ENCODE assay signal across 1 cellular context in the genomic region with DNA sequence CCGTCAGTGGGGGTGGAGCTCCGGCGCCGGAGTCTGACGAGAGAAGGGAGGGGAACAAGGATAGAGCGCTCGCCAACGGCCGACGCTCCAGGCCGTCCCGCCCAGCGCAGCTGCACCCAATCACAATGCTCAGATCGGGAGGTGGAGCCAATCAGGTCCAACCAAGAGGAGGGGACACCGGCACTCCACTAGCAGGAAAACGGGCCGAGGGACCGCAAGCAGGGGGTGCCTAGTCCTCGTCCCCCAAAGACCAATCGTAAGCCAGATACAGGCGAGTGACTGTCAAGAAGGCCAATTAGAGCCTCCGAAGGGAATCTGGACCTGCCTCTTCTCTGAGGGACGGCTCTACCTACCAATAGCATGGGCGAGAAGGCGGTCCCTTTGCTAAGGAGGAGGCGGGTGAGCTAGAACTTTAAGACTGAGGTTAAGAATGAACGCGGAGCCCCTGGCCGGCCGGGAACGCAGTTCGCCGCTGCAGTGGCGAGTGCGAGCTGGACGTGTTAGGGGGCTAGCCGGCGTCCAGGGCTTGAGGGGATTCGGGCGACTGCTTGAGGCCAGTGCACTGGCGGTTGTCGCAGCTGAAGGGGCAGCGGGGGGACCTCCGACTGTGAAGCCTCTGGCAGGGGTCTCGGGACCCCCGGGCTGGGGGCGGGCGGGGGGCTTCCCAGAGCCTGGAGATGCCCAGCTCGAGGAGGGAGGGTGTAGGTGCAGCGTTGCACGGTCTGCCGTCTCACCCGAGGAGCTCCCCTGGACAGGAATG.
TF ChIP-seq lines count a peak whose summit lies in the region.

A gene with protein sequence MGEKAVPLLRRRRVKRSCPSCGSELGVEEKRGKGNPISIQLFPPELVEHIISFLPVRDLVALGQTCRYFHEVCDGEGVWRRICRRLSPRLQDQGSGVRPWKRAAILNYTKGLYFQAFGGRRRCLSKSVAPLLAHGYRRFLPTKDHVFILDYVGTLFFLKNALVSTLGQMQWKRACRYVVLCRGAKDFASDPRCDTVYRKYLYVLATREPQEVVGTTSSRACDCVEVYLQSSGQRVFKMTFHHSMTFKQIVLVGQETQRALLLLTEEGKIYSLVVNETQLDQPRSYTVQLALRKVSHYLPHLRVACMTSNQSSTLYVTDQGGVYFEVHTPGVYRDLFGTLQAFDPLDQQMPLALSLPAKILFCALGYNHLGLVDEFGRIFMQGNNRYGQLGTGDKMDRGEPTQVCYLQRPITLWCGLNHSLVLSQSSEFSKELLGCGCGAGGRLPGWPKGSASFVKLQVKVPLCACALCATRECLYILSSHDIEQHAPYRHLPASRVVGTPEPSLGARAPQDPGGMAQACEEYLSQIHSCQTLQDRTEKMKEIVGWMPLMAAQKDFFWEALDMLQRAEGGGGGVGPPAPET (plus strand): TSS at position 63 of the 760 bp plus-strand sequence. CDS start 298 bp downstream, at position 361.

TF ChIP-seq in K562, 482 proteins besides CTCF, POLR2A, EP300 and RAD21 (continued from another document and continues in another):
- TF ChIP-seq, protein P1, sequence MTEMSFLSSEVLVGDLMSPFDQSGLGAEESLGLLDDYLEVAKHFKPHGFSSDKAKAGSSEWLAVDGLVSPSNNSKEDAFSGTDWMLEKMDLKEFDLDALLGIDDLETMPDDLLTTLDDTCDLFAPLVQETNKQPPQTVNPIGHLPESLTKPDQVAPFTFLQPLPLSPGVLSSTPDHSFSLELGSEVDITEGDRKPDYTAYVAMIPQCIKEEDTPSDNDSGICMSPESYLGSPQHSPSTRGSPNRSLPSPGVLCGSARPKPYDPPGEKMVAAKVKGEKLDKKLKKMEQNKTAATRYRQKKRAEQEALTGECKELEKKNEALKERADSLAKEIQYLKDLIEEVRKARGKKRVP (CRISPR knock-in tag; IDR thresholded peaks at IDR 0.05), result no peak
- TF ChIP-seq, protein P2, sequence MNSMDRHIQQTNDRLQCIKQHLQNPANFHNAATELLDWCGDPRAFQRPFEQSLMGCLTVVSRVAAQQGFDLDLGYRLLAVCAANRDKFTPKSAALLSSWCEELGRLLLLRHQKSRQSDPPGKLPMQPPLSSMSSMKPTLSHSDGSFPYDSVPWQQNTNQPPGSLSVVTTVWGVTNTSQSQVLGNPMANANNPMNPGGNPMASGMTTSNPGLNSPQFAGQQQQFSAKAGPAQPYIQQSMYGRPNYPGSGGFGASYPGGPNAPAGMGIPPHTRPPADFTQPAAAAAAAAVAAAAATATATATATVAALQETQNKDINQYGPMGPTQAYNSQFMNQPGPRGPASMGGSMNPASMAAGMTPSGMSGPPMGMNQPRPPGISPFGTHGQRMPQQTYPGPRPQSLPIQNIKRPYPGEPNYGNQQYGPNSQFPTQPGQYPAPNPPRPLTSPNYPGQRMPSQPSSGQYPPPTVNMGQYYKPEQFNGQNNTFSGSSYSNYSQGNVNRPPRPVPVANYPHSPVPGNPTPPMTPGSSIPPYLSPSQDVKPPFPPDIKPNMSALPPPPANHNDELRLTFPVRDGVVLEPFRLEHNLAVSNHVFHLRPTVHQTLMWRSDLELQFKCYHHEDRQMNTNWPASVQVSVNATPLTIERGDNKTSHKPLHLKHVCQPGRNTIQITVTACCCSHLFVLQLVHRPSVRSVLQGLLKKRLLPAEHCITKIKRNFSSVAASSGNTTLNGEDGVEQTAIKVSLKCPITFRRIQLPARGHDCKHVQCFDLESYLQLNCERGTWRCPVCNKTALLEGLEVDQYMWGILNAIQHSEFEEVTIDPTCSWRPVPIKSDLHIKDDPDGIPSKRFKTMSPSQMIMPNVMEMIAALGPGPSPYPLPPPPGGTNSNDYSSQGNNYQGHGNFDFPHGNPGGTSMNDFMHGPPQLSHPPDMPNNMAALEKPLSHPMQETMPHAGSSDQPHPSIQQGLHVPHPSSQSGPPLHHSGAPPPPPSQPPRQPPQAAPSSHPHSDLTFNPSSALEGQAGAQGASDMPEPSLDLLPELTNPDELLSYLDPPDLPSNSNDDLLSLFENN (IDR thresholded peaks at IDR 0.05; ENCODE audit: low read depth in 2 of 2, low read length in 2 of 2), result 0 out of 4 replicates have a peak, but pooled peaks of 1 of the 2 experiments have one; percentile 43
- TF ChIP-seq POLR2AphosphoS5 (IDR thresholded peaks at IDR 0.05; ENCODE audit: control insufficient read depth, insufficient read depth, low read depth, low read length), result peak; percentile 40; the same call in 1 of the 2 replicates
- TF ChIP-seq MBD2 (IDR thresholded peaks at IDR 0.05; ENCODE audit: borderline replicate concordance, low read depth), result peak; percentile 100
- no peak for TF ChIP-seq SIX5 (IDR thresholded peaks at IDR 0.05; ENCODE audit: borderline replicate concordance in 1 of 2, insufficient read depth in 1 of 2, low read depth in 1 of 2, low read length in 2 of 2)
- TF ChIP-seq, protein P3, sequence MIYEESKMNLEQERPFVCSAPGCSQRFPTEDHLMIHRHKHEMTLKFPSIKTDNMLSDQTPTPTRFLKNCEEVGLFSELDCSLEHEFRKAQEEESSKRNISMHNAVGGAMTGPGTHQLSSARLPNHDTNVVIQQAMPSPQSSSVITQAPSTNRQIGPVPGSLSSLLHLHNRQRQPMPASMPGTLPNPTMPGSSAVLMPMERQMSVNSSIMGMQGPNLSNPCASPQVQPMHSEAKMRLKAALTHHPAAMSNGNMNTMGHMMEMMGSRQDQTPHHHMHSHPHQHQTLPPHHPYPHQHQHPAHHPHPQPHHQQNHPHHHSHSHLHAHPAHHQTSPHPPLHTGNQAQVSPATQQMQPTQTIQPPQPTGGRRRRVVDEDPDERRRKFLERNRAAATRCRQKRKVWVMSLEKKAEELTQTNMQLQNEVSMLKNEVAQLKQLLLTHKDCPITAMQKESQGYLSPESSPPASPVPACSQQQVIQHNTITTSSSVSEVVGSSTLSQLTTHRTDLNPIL (CRISPR knock-in tag; IDR thresholded peaks at IDR 0.05), result no peak
- TF ChIP-seq NCOR1 (IDR thresholded peaks at IDR 0.05), result no peak
- TF ChIP-seq, protein P4, sequence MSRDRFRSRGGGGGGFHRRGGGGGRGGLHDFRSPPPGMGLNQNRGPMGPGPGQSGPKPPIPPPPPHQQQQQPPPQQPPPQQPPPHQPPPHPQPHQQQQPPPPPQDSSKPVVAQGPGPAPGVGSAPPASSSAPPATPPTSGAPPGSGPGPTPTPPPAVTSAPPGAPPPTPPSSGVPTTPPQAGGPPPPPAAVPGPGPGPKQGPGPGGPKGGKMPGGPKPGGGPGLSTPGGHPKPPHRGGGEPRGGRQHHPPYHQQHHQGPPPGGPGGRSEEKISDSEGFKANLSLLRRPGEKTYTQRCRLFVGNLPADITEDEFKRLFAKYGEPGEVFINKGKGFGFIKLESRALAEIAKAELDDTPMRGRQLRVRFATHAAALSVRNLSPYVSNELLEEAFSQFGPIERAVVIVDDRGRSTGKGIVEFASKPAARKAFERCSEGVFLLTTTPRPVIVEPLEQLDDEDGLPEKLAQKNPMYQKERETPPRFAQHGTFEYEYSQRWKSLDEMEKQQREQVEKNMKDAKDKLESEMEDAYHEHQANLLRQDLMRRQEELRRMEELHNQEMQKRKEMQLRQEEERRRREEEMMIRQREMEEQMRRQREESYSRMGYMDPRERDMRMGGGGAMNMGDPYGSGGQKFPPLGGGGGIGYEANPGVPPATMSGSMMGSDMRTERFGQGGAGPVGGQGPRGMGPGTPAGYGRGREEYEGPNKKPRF (IDR thresholded peaks at IDR 0.05; ENCODE audit: low read depth, low read length), result no peak
- peak; percentile 74 for TF ChIP-seq HNRNPLL (IDR thresholded peaks at IDR 0.05; ENCODE audit: low read depth, low read length, poor library complexity, severe bottlenecking)
- TF ChIP-seq MAZ (CRISPR knock-in tag; conservative IDR thresholded peaks at IDR 0.05 in 1 of 2, IDR thresholded peaks at IDR 0.05 in 1 of 2), result peak; percentile 73 to 85
- TF ChIP-seq SREBF1 (IDR thresholded peaks at IDR 0.05; ENCODE audit: borderline replicate concordance, low read depth, low read length), result 0 out of 2 replicates have a peak, but pooled peaks have one; percentile 11
- no peak for TF ChIP-seq CHD1 (IDR thresholded peaks at IDR 0.05; ENCODE audit: low read length)
- TF ChIP-seq, protein P5, sequence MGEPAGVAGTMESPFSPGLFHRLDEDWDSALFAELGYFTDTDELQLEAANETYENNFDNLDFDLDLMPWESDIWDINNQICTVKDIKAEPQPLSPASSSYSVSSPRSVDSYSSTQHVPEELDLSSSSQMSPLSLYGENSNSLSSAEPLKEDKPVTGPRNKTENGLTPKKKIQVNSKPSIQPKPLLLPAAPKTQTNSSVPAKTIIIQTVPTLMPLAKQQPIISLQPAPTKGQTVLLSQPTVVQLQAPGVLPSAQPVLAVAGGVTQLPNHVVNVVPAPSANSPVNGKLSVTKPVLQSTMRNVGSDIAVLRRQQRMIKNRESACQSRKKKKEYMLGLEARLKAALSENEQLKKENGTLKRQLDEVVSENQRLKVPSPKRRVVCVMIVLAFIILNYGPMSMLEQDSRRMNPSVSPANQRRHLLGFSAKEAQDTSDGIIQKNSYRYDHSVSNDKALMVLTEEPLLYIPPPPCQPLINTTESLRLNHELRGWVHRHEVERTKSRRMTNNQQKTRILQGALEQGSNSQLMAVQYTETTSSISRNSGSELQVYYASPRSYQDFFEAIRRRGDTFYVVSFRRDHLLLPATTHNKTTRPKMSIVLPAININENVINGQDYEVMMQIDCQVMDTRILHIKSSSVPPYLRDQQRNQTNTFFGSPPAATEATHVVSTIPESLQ (CRISPR knock-in tag; IDR thresholded peaks at IDR 0.05), result no peak
- TF ChIP-seq, protein P6, sequence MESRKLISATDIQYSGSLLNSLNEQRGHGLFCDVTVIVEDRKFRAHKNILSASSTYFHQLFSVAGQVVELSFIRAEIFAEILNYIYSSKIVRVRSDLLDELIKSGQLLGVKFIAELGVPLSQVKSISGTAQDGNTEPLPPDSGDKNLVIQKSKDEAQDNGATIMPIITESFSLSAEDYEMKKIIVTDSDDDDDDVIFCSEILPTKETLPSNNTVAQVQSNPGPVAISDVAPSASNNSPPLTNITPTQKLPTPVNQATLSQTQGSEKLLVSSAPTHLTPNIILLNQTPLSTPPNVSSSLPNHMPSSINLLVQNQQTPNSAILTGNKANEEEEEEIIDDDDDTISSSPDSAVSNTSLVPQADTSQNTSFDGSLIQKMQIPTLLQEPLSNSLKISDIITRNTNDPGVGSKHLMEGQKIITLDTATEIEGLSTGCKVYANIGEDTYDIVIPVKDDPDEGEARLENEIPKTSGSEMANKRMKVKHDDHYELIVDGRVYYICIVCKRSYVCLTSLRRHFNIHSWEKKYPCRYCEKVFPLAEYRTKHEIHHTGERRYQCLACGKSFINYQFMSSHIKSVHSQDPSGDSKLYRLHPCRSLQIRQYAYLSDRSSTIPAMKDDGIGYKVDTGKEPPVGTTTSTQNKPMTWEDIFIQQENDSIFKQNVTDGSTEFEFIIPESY (CRISPR knock-in tag; IDR thresholded peaks at IDR 0.05), result peak; percentile 68
- TF ChIP-seq, protein P7, sequence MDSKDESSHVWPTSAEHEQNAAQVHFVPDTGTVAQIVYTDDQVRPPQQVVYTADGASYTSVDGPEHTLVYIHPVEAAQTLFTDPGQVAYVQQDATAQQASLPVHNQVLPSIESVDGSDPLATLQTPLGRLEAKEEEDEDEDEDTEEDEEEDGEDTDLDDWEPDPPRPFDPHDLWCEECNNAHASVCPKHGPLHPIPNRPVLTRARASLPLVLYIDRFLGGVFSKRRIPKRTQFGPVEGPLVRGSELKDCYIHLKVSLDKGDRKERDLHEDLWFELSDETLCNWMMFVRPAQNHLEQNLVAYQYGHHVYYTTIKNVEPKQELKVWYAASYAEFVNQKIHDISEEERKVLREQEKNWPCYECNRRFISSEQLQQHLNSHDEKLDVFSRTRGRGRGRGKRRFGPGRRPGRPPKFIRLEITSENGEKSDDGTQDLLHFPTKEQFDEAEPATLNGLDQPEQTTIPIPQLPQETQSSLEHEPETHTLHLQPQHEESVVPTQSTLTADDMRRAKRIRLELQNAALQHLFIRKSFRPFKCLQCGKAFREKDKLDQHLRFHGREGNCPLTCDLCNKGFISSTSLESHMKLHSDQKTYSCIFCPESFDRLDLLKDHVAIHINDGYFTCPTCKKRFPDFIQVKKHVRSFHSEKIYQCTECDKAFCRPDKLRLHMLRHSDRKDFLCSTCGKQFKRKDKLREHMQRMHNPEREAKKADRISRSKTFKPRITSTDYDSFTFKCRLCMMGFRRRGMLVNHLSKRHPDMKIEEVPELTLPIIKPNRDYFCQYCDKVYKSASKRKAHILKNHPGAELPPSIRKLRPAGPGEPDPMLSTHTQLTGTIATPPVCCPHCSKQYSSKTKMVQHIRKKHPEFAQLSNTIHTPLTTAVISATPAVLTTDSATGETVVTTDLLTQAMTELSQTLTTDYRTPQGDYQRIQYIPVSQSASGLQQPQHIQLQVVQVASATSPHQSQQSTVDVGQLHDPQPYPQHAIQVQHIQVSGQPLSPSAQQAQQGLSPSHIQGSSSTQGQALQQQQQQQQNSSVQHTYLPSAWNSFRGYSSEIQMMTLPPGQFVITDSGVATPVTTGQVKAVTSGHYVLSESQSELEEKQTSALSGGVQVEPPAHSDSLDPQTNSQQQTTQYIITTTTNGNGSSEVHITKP (IDR thresholded peaks at IDR 0.05; ENCODE audit: partially characterized antibody), result peak; percentile 99
- no peak for TF ChIP-seq HMG20B (CRISPR knock-in tag; IDR thresholded peaks at IDR 0.05)
- TF ChIP-seq POLR3G (IDR thresholded peaks at IDR 0.05; ENCODE audit: extremely low read depth, insufficient read length, insufficient replicate concordance), result no peak
- no peak for TF ChIP-seq ZNF589 (CRISPR knock-in tag; IDR thresholded peaks at IDR 0.05; ENCODE audit: low read depth)
- TF ChIP-seq, protein P8, sequence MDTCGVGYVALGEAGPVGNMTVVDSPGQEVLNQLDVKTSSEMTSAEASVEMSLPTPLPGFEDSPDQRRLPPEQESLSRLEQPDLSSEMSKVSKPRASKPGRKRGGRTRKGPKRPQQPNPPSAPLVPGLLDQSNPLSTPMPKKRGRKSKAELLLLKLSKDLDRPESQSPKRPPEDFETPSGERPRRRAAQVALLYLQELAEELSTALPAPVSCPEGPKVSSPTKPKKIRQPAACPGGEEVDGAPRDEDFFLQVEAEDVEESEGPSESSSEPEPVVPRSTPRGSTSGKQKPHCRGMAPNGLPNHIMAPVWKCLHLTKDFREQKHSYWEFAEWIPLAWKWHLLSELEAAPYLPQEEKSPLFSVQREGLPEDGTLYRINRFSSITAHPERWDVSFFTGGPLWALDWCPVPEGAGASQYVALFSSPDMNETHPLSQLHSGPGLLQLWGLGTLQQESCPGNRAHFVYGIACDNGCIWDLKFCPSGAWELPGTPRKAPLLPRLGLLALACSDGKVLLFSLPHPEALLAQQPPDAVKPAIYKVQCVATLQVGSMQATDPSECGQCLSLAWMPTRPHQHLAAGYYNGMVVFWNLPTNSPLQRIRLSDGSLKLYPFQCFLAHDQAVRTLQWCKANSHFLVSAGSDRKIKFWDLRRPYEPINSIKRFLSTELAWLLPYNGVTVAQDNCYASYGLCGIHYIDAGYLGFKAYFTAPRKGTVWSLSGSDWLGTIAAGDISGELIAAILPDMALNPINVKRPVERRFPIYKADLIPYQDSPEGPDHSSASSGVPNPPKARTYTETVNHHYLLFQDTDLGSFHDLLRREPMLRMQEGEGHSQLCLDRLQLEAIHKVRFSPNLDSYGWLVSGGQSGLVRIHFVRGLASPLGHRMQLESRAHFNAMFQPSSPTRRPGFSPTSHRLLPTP (IDR thresholded peaks at IDR 0.05; ENCODE audit: borderline replicate concordance, extremely low read depth, insufficient read length), result no peak
- TF ChIP-seq TBP (optimal IDR thresholded peaks at IDR 0.05; ENCODE audit: low read depth, low read length), result peak; percentile 69
- TF ChIP-seq EHMT2 (IDR thresholded peaks at IDR 0.05), result no peak
- no peak for TF ChIP-seq KLF10 (CRISPR knock-in tag; IDR thresholded peaks at IDR 0.05)
- peak in 2 of 3 experiments; percentile 61 to 79 for TF ChIP-seq YY1 (IDR thresholded peaks at IDR 0.05; ENCODE audit: borderline replicate concordance in 1 of 3, control insufficient read depth in 1 of 3, extremely low read depth in 1 of 3, insufficient read depth in 3 of 3, insufficient read length in 1 of 3, insufficient replicate concordance in 2 of 3, low read depth in 1 of 3, low read length in 2 of 3)
